In genomic region chr5:1526151-1526631, GRCh38 we compare ENCODE assay signal across 11 cellular contexts. TPM values are rescaled to one million over a fixed set of nuclear protein-coding genes. Genes with fewer than 3 reads are reported as not detected.
DNase-seq lines count a peak whose midpoint lies in the region; ATAC-seq and TF ChIP-seq lines count a peak whose summit lies in the region.
"Had no signal": no experiment of that assay in that cellular context is flagged by ENCODE, and none has a peak within 500 bp of the region (broad histone marks: within the 10 kb centered on the region; RNA-seq: fewer than 3 reads in every experiment).

No MANE protein-coding gene starts in this region.

- no peak for TF ChIP-seq POLR2A in suprapubic skin (IDR thresholded peaks at IDR 0.05)

- no peaks in the 10 kb centered on the region for H3K9me3 ChIP-seq in lower lobe of right lung
- H3K9me3 ChIP-seq in suprapubic skin = no peaks in the 10 kb centered on the region
- H3K9me3 ChIP-seq: A549 had no signal

- intact Hi-C loops in lower lobe of right lung (cut with DNase I) = no loop called here

- H3K27me3 ChIP-seq in lower lobe of right lung (ENCODE audit: low read depth) = no peaks in the 10 kb centered on the region
- no peaks in the 10 kb centered on the region for H3K27me3 ChIP-seq in suprapubic skin

- H3K36me3 ChIP-seq in lower lobe of right lung (peaks cover 6% of the 10 kb centered on the region), suprapubic skin (no peaks in the 10 kb centered on the region)

- TF ChIP-seq CTCF in lower lobe of right lung (IDR thresholded peaks at IDR 0.05) (no peak), suprapubic skin (IDR thresholded peaks at IDR 0.05) (no peak)

- peak; percentile 15 for DNase-seq in activated T-cell treated with anti-CD3 and anti-CD28 coated beads, Interleukin-2, amount 50 U/mL, for 1 hour
- DNase-seq in activated T-cell treated with anti-CD3 and anti-CD28 coated beads for 4 hours (no peak), lower lobe of right lung (peak; percentile 35), suprapubic skin (ENCODE audit: low spot score in 2 of 2) (peak; percentile 53 to 77), COLO668 (lab: John Stamatoyannopoulos, UW; ENCODE audit: unreplicated experiment) (no peak)
- peak; percentile 51 for DNase-seq in activated CD8-positive, alpha-beta memory T cell treated with anti-CD3 and anti-CD28 coated beads for 24 hours
- DNase-seq in stimulated activated CD4-positive, alpha-beta T cell treated with anti-CD3 and anti-CD28 coated beads, Interleukin-1b, Interleukin-23, amount 100 ng/mL, for 48 hours = no peak
- DNase-seq: effector CD8-positive, alpha-beta T cell; GDM1 had no signal

- no peak for ATAC-seq in lower lobe of right lung
- ATAC-seq in GM18498 (IDR thresholded peaks at IDR 0.05; ENCODE audit: unreplicated experiment) = no peak
- ATAC-seq: A549 had no signal

- TF ChIP-seq EP300 in suprapubic skin (IDR thresholded peaks at IDR 0.05) = no peak

- H3K27ac ChIP-seq in lower lobe of right lung (no peak overlapping the region), suprapubic skin (no peak overlapping the region)

- H3K4me1 ChIP-seq in lower lobe of right lung (peaks cover 14% of the 10 kb centered on the region), suprapubic skin (peaks cover 22% of the 10 kb centered on the region)

- WGBS in suprapubic skin = 95% methylated on average over 8 of the region's 8 CpGs

- no peak overlapping the region for H3K4me3 ChIP-seq in lower lobe of right lung
- no peak overlapping the region for H3K4me3 ChIP-seq in suprapubic skin
- H3K4me3 ChIP-seq: A549 had no signal

RNA-seq across cellular contexts. Expression of gene LPCAT1, which starts 2.4 kb away (rescaled TPM):
- total RNA-seq in lower lobe of right lung (475 TPM), suprapubic skin (10 to 100 TPM; 11.3 to 21.0 (median 13.8) TPM)

Comparison
In these comparisons a context has a peak if more than half of its experiments do, and no peak if none do; other contexts are left out.
1. DNase-seq: peak in activated T-cell treated with anti-CD3 and anti-CD28 coated beads, Interleukin-2, amount 50 U/mL, for 1 hour (single experiment), activated CD8-positive, alpha-beta memory T cell treated with anti-CD3 and anti-CD28 coated beads for 24 hours (single experiment), lower lobe of right lung (single experiment) and suprapubic skin (2 of 2); none in activated T-cell treated with anti-CD3 and anti-CD28 coated beads for 4 hours (single experiment), COLO668 (single experiment) and stimulated activated CD4-positive, alpha-beta T cell treated with anti-CD3 and anti-CD28 coated beads, Interleukin-1b, Interleukin-23, amount 100 ng/mL, for 48 hours (single experiment).
2. RNA of gene LPCAT1, which starts 2.4 kb away (total RNA-seq): 475 TPM in lower lobe of right lung (single experiment); 11.3 to 21.0 TPM in suprapubic skin; every median in the first group is over 10 times any median in the second.